ENCODE assay signal across 1 cellular context in genomic region chr6:167227984-167228383, GRCh38.
TF ChIP-seq lines count a peak whose summit lies in the region.

No MANE protein-coding gene starts in this region.

TF ChIP-seq in H1, 55 proteins besides CTCF, POLR2A, EP300 and RAD21 (continued from another document):
- TF ChIP-seq SIX5 (IDR thresholded peaks at IDR 0.05; ENCODE audit: low read depth, low read length) (no peak), PHF8 (conservative IDR thresholded peaks at IDR 0.05; ENCODE audit: low read depth, low read length) (no peak), RBBP5 (IDR thresholded peaks at IDR 0.05; ENCODE audit: borderline replicate concordance, low read depth, low read length) (no peak), NRF1 (IDR thresholded peaks at IDR 0.05; ENCODE audit: low read depth, low read length) (no peak), SP4 (IDR thresholded peaks at IDR 0.05; ENCODE audit: low read length) (no peak), HDAC6 (IDR thresholded peaks at IDR 0.05; ENCODE audit: low read depth, low read length) (no peak), GTF2F1 (IDR thresholded peaks at IDR 0.05; ENCODE audit: borderline replicate concordance, low read depth, low read length) (no peak), E2F6 (IDR thresholded peaks at IDR 0.05) (no peak), ATF2 (IDR thresholded peaks at IDR 0.05; ENCODE audit: low read length) (peak; percentile 49; the same call in 1 of the 2 replicates), TCF12 (IDR thresholded peaks at IDR 0.05; ENCODE audit: low read depth, low read length) (no peak), RFX5 (IDR thresholded peaks at IDR 0.05; ENCODE audit: borderline replicate concordance, low read depth, low read length) (no peak), USF2 (IDR thresholded peaks at IDR 0.05; ENCODE audit: low read length) (no peak), CREB1 (IDR thresholded peaks at IDR 0.05) (0 out of 2 replicates have a peak, but pooled peaks have one; percentile 21), POU5F1 (IDR thresholded peaks at IDR 0.05; ENCODE audit: low read depth, low read length) (no peak), FOSL1 (IDR thresholded peaks at IDR 0.05; ENCODE audit: insufficient read depth, low read depth, low read length) (no peak), SIRT6 (IDR thresholded peaks at IDR 0.05; ENCODE audit: low read length) (no peak), SP1 (IDR thresholded peaks at IDR 0.05; ENCODE audit: low read depth, low read length) (0 out of 2 replicates have a peak, but pooled peaks have one; percentile 19), EZH2 (IDR thresholded peaks at IDR 0.05; ENCODE audit: low read depth, low read length, severe bottlenecking) (no peak), JUND (IDR thresholded peaks at IDR 0.05; ENCODE audit: low read length) (peak; percentile 64; the same call in 1 of the 2 replicates), GABPA (IDR thresholded peaks at IDR 0.05; ENCODE audit: borderline replicate concordance, insufficient read depth, low read length) (no peak), CTBP2 (IDR thresholded peaks at IDR 0.05; ENCODE audit: borderline replicate concordance, insufficient read depth, insufficient read length, low read length) (no peak), CBX8 (IDR thresholded peaks at IDR 0.05; ENCODE audit: borderline replicate concordance, low read depth, low read length) (no peak), SUZ12 (IDR thresholded peaks at IDR 0.05; ENCODE audit: low read length) (no peak), CHD7 (IDR thresholded peaks at IDR 0.05; ENCODE audit: insufficient replicate concordance, low read length) (no peak), TAF1 (IDR thresholded peaks at IDR 0.05; ENCODE audit: low read depth, low read length) (no peak), HDAC2 (IDR thresholded peaks at IDR 0.05; ENCODE audit: borderline replicate concordance in 1 of 2, low read depth in 2 of 2, low read length in 2 of 2) (peak in 1 of 2 experiments; percentile 11; a peak in 1 of 4 replicates), MAX (IDR thresholded peaks at IDR 0.05) (no peak), CEBPB (IDR thresholded peaks at IDR 0.05; ENCODE audit: low read depth, low read length) (no peak)
